In the genomic region with DNA sequence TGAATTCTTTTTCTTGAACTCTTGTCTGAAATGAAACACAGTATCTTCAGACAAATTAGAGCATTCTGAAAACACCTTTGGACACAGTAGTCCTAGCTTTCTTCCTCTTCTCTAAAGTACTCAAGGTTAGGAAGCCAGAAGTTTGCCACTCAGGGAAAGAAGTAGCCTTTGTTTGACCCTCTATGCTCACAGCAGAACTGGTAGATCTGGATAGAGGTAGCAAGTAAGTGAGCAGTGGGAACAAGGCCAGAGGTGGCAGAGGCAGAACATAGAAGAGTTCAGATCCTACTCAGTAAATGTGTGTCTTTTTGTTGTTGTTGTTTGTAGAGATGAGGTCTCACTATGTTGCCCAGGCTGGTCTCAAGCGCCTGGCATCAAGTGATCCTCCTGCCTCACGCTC, we compare ENCODE assay signal across 30 cellular contexts. TPM values are rescaled to one million over a fixed set of nuclear protein-coding genes. Genes with fewer than 3 reads are reported as not detected.
DNase-seq lines count a peak whose midpoint lies in the region; ATAC-seq and TF ChIP-seq lines count a peak whose summit lies in the region.
"Had no signal": no experiment of that assay in that cellular context is flagged by ENCODE, and none has a peak within 500 bp of the region (broad histone marks: within the 10 kb centered on the region; RNA-seq: fewer than 3 reads in every experiment).

No MANE protein-coding gene starts in this region.

- TF ChIP-seq CTCF in Peyer's patch (IDR thresholded peaks at IDR 0.05) (no peak), hepatocyte (IDR thresholded peaks at IDR 0.05; ENCODE audit: poor library complexity) (no peak), prostate gland (IDR thresholded peaks at IDR 0.05) (no peak), vagina (IDR thresholded peaks at IDR 0.05) (no peak)

- H3K4me2 ChIP-seq in hepatocyte: no peak overlapping the region
- H3K4me2 ChIP-seq: BLaER1 had no signal

- 89% methylated on average over 2 of the region's 2 CpGs for WGBS in hepatocyte (ENCODE audit: low lambda C conversion rate, missing lambda C conversion rate)
- WGBS in prostate gland: 100% methylated on average over 2 of the region's 2 CpGs

- H3K36me3 ChIP-seq in Peyer's patch (no peaks in the 10 kb centered on the region), hepatocyte (replicated peaks; ENCODE audit: insufficient read depth, low read depth) (no peaks in the 10 kb centered on the region), prostate gland (no peaks in the 10 kb centered on the region), vagina (no peaks in the 10 kb centered on the region)
- H3K36me3 ChIP-seq: adrenal gland, BLaER1, right atrium auricular region, tibial artery had no signal

- H3K4me1 ChIP-seq in Peyer's patch (peaks cover 0 to 44% (median 3%) of the 10 kb centered on the region in 4 donors), hepatocyte (ENCODE audit: insufficient read depth) (peaks cover 38% of the 10 kb centered on the region), prostate gland (replicated peaks) (no peaks in the 10 kb centered on the region), vagina (peaks cover 9% of the 10 kb centered on the region)
- H3K4me1 ChIP-seq: adrenal gland, parathyroid adenoma, right atrium auricular region had no signal

- H3K4me3 ChIP-seq in Peyer's patch (no peak overlapping the region), hepatocyte (no peak overlapping the region), prostate gland (no peak overlapping the region), vagina (no peak overlapping the region)
- H3K4me3 ChIP-seq: adrenal gland, BLaER1, dorsolateral prefrontal cortex, right atrium auricular region, tibial artery had no signal

- DNase-seq in HT-29 (ENCODE audit: low spot score): peak; percentile 65
- no peak for DNase-seq in Peyer's patch
- no peak for DNase-seq in hepatocyte (ENCODE audit: low spot score)
- DNase-seq in prostate gland (ENCODE audit: low spot score): peak; percentile 42
- no peak for DNase-seq in T-helper 9 cell
- DNase-seq in vagina (ENCODE audit: extremely low spot score in 2 of 2): no peak
- DNase-seq: activated CD4-positive, alpha-beta memory T cell treated with anti-CD3 and anti-CD28 coated beads for 36 hours; activated CD4-positive, CD25-positive, alpha-beta regulatory T cell treated with anti-CD3 and anti-CD28 coated beads, Interleukin-2, amount 50 U/mL, for 72 hours; activated CD8-positive, alpha-beta memory T cell treated with anti-CD3 and anti-CD28 coated beads, Interleukin-2, amount 50 U/mL, for 48 hours; activated naive CD4-positive, alpha-beta T cell treated with anti-CD3 and anti-CD28 coated beads, Interleukin-2, amount 10 ng/mL, durations not matched to agents 7 days and 5 days; adrenal gland; DMS53; dorsolateral prefrontal cortex; hippocampal formation; IMR-90; NCI-H1092; NCI-H187; NCI-H82; RPMI8226; stimulated activated CD4-positive, alpha-beta T cell treated with anti-CD3 and anti-CD28 coated beads, Interleukin-1b, Interleukin-23, amount 100 ng/mL, for 48 hours; stimulated activated naive CD8-positive, alpha-beta T cell treated with anti-CD3 and anti-CD28 coated beads, Interleukin-15, Interleukin-2, amounts not matched to agents 100 U/mL and 50 U/mL, for 24 hours; T-helper 1 cell; tibial artery had no signal

- no peak for TF ChIP-seq POLR2A in Peyer's patch (IDR thresholded peaks at IDR 0.05)
- TF ChIP-seq POLR2A in prostate gland (IDR thresholded peaks at IDR 0.05): no peak
- TF ChIP-seq POLR2A in vagina (IDR thresholded peaks at IDR 0.05): no peak

- H3K27ac ChIP-seq in Peyer's patch (peak overlapping the region in 3 of 4 donors; percentile 7 to 75 (median 50)), hepatocyte (peak overlapping the region; percentile 87), prostate gland (no peak overlapping the region), vagina (no peak overlapping the region)
- H3K27ac ChIP-seq: adrenal gland, BLaER1, dorsolateral prefrontal cortex, parathyroid adenoma, right atrium auricular region, tibial artery had no signal

- H4K20me1 ChIP-seq in hepatocyte (ENCODE audit: insufficient read depth, poor library complexity, severe bottlenecking): no peaks in the 10 kb centered on the region
- H4K20me1 ChIP-seq: BLaER1 had no signal

- H2AFZ ChIP-seq in hepatocyte: no peak overlapping the region
- H2AFZ ChIP-seq: parathyroid adenoma had no signal

- no peak for ATAC-seq in GM21381 (IDR thresholded peaks at IDR 0.05; ENCODE audit: unreplicated experiment)
- ATAC-seq: stimulated activated naive CD8-positive, alpha-beta T cell treated with anti-CD3 and anti-CD28 coated beads, Interleukin-15, Interleukin-2, amounts not matched to agents 100 U/mL and 50 U/mL, for 24 hours had no signal

- no peaks in the 10 kb centered on the region for H3K9me3 ChIP-seq in Peyer's patch
- H3K9me3 ChIP-seq in hepatocyte (ENCODE audit: low read depth): no peaks in the 10 kb centered on the region
- no peaks in the 10 kb centered on the region for H3K9me3 ChIP-seq in prostate gland
- H3K9me3 ChIP-seq in vagina: no peaks in the 10 kb centered on the region
- H3K9me3 ChIP-seq: adrenal gland, BLaER1, right atrium auricular region, tibial artery had no signal

- H3K79me2 ChIP-seq in hepatocyte: no peaks in the 10 kb centered on the region
- H3K79me2 ChIP-seq: parathyroid adenoma had no signal

- no peaks in the 10 kb centered on the region for H3K9me2 ChIP-seq in hepatocyte (replicated peaks; ENCODE audit: insufficient read depth)

- no peaks in the 10 kb centered on the region for H3K27me3 ChIP-seq in Peyer's patch
- no peaks in the 10 kb centered on the region for H3K27me3 ChIP-seq in hepatocyte
- H3K27me3 ChIP-seq in prostate gland (replicated peaks; ENCODE audit: insufficient read depth): no peaks in the 10 kb centered on the region
- no peaks in the 10 kb centered on the region for H3K27me3 ChIP-seq in vagina
- H3K27me3 ChIP-seq: adrenal gland, BLaER1, right atrium auricular region had no signal

- intact Hi-C loops in prostate gland (cut with DNase I): no loop called here
- intact Hi-C loops in vagina (cut with DNase I): no loop called here

RNA-seq across cellular contexts. Expression of gene PIGR, which starts 7.4 kb away (rescaled TPM):
- total RNA-seq in HT-29 (2014; rRNA removed; shearing (Covaris generic)): 1.4 and 1.5 TPM in 2 replicates
- total RNA-seq in Peyer's patch: 1,000 to 10,000 TPM in 3 of 4 donors, 100 to 1,000 TPM in 1; 588 to 3,176 (median 2,192) TPM
- total RNA-seq in hepatocyte: 22.9 and 23.3 TPM in 2 replicates
- polyA plus RNA-seq in hepatocyte: 8.1 and 11.0 TPM in 2 replicates
- total RNA-seq in prostate gland: 10 to 100 TPM in 1 of 2 donors, 1 to 10 TPM in 1; 1.9 to 91.7 TPM
- total RNA-seq in vagina: 0.25 TPM
- total RNA-seq: IMR-90, NCI-H460, neural crest cell, right atrium auricular region, SK-MEL-5 had no signal
- polyA plus RNA-seq: IMR-90 had no signal

RNA-seq across cellular contexts. Expression of gene FCAMR, which starts 16.6 kb away (rescaled TPM):
- 0.03 and 0.18 TPM in 2 replicates for total RNA-seq in HT-29 (2014; rRNA removed; shearing (Covaris generic))
- 1 to 10 TPM in 1 of 4 donors, under 1 TPM in 2, not detected in 1; 0.85 to 1.5 (median 0.88) TPM for total RNA-seq in Peyer's patch
- 0.52 and 0.70 TPM in 2 replicates for total RNA-seq in hepatocyte
- polyA plus RNA-seq in hepatocyte: 0.52 TPM in 1 of 2 replicates, not detected in the other
- total RNA-seq in prostate gland: 1 to 10 TPM in 1 of 2 donors, not detected in 1; 2.3 TPM
- not detected for total RNA-seq in vagina
- total RNA-seq: activated CD4-positive, alpha-beta memory T cell treated with anti-CD3 and anti-CD28 coated beads for 36 hours; adrenal gland; IMR-90; NCI-H460; neural crest cell; right atrium auricular region; SK-MEL-5 had no signal
- polyA plus RNA-seq: adrenal gland, IMR-90 had no signal

RNA-seq across cellular contexts. Expression of gene FCMR, which starts 31.9 kb away (rescaled TPM):
- total RNA-seq in HT-29 (2014; rRNA removed; shearing (Covaris generic)): 0.08 and 3.2 TPM in 2 replicates
- total RNA-seq in Peyer's patch (100 to 1,000 TPM in 1 of 4 donors, 1 to 10 TPM in 3; 7.4 to 248 (median 8.6) TPM), hepatocyte (0.97 and 2.6 TPM in 2 replicates), prostate gland (1 to 10 TPM; 1.7 to 2.2 TPM), vagina (12.3 TPM)
- polyA plus RNA-seq in hepatocyte: 0.71 and 0.88 TPM in 2 replicates
- total RNA-seq: IMR-90, NCI-H460, neural crest cell had no signal

RNA-seq across cellular contexts. Expression of gene IL24, which starts 56.4 kb away (rescaled TPM):
- total RNA-seq in HT-29 (2014; rRNA removed; shearing (Covaris generic)): not detected in 2 replicates
- total RNA-seq in Peyer's patch: not detected
- 0.12 TPM in 1 of 2 replicates, not detected in the other for total RNA-seq in hepatocyte
- polyA plus RNA-seq in hepatocyte: 1.3 TPM in 1 of 2 replicates, not detected in the other
- not detected for total RNA-seq in prostate gland
- 1.5 TPM for total RNA-seq in vagina
- total RNA-seq: adrenal gland, dorsolateral prefrontal cortex, NCI-H460, neural crest cell had no signal
- polyA plus RNA-seq: adrenal gland had no signal

Comparison
In these comparisons a context has a peak if more than half of its experiments do, and no peak if none do; other contexts are left out.
1. DNase-seq: peak in HT-29 (single experiment) and prostate gland (single experiment); none in Peyer's patch (0 of 3), hepatocyte (single experiment), T-helper 9 cell (single experiment) and vagina (0 of 2).
2. H3K27ac ChIP-seq: peak in Peyer's patch (3 of 4) and hepatocyte (single experiment); none in prostate gland (0 of 2) and vagina (single experiment).
3. RNA of gene PIGR, which starts 7.4 kb away (total RNA-seq): 588 to 3,176 TPM in Peyer's patch; 1.9 to 91.7 TPM in prostate gland, 22.9 to 23.3 TPM in hepatocyte, 1.4 to 1.5 TPM in HT-29 and 0.25 TPM in vagina (single experiment); every median in the first group is over 4 times any median in the second.